1 cellular context compared by ENCODE assay signal in genomic region chr12:79883216-79883615, GRCh38.
TF ChIP-seq lines count a peak whose summit lies in the region.

No MANE protein-coding gene starts in this region.

TF ChIP-seq in IMR-90, 13 proteins besides CTCF, POLR2A, EP300 and RAD21 (continued from another document):
- TF ChIP-seq USF2 (IDR thresholded peaks at IDR 0.05; ENCODE audit: low read depth, low read length) (no peak), BHLHE40 (IDR thresholded peaks at IDR 0.05; ENCODE audit: low read depth, low read length) (no peak), NFE2L2 (IDR thresholded peaks at IDR 0.05; ENCODE audit: low read depth, low read length) (no peak), CHD1 (IDR thresholded peaks at IDR 0.05; ENCODE audit: low read depth, low read length) (no peak), MAFK (IDR thresholded peaks at IDR 0.05; ENCODE audit: low read depth, low read length) (no peak), ELK1 (IDR thresholded peaks at IDR 0.05; ENCODE audit: borderline replicate concordance, low read depth, low read length) (no peak), CEBPB (IDR thresholded peaks at IDR 0.05; ENCODE audit: low read depth, low read length) (no peak)
